ENCODE assay signal across 8 cellular contexts in genomic region chr6:80338201-80338836, GRCh38.
A peak's percentile ranks its signal among the peaks of the same experiment; 100 is the strongest.
DNase-seq lines count a peak whose midpoint lies in the region; ATAC-seq and TF ChIP-seq lines count a peak whose summit lies in the region.

No MANE protein-coding gene starts in this region.

- CTCF ChIA-PET in Calu3 (lab: Charles Lee) = interaction anchor here (0.7 kb wide), 1 partner anchor 119 kb away, joined by 3 read pairs; no protein-coding TSS in a partner anchor

- no peaks in the 10 kb centered on the region for H3K27me3 Mint-ChIP-seq in Calu3 (ENCODE audit: unreplicated experiment)

- DNase-seq in Calu3 (peak; percentile 80), HT-29 (ENCODE audit: low spot score) (peak; percentile 44), T-helper 2 cell (peak; percentile 16 to 60 (median 46)), ascending aorta (ENCODE audit: low spot score in 2 of 2) (peak in 1 of 2 donors; percentile 65), kidney epithelial cell (ENCODE audit: low read depth) (peak; percentile 7), COLO829 (ENCODE audit: low spot score) (no peak)
- peak; percentile 51 to 66 for DNase-seq in stimulated activated CD4-positive, alpha-beta T cell treated with anti-CD3 and anti-CD28 coated beads, Interleukin-4, amount 100 ng/mL, for 4 hours

- H3K27me3 ChIP-seq in ascending aorta (no peaks in the 10 kb centered on the region), kidney epithelial cell (ENCODE audit: control insufficient read depth, insufficient read depth, low read length) (no peaks in the 10 kb centered on the region)

- TF ChIP-seq CTCF in Calu3 (IDR thresholded peaks at IDR 0.05; ENCODE audit: unreplicated experiment) = peak; percentile 88
- TF ChIP-seq CTCF in ascending aorta (IDR thresholded peaks at IDR 0.05) = peak; percentile 25 to 57 (median 44)
- TF ChIP-seq CTCF in kidney epithelial cell (IDR thresholded peaks at IDR 0.05; ENCODE audit: insufficient read depth, low read length, poor library complexity, severe bottlenecking) = peak; percentile 93

- H3K4me3 Mint-ChIP-seq in Calu3 (ENCODE audit: low read depth, unreplicated experiment) = no peak overlapping the region

- no peaks in the 10 kb centered on the region for H3K4me1 ChIP-seq in ascending aorta

- no peak overlapping the region for H3K27ac ChIP-seq in ascending aorta

- BruUV-seq in Calu3 (replicated peaks; lab: Mats Ljungman, UMichigan) = no TSS peak

- H3K27ac Mint-ChIP-seq in Calu3 (ENCODE audit: unreplicated experiment) = no peak overlapping the region

- H3K4me3 ChIP-seq in ascending aorta (no peak overlapping the region), kidney epithelial cell (ENCODE audit: low read depth, low read length) (no peak overlapping the region)

- no peaks in the 10 kb centered on the region for H3K36me3 ChIP-seq in ascending aorta
- no peaks in the 10 kb centered on the region for H3K36me3 ChIP-seq in kidney epithelial cell (ENCODE audit: control insufficient read depth, insufficient read depth, low read length)

- H3K36me3 Mint-ChIP-seq in Calu3 (ENCODE audit: insufficient read depth, unreplicated experiment) = no peaks in the 10 kb centered on the region

- peak; percentile 97 for ATAC-seq in GM21367 (IDR thresholded peaks at IDR 0.05; ENCODE audit: unreplicated experiment)

- H3K9me3 ChIP-seq in ascending aorta = no peaks in the 10 kb centered on the region

- no peaks in the 10 kb centered on the region for H3K9me3 Mint-ChIP-seq in Calu3 (ENCODE audit: low read depth, unreplicated experiment)

- no peaks in the 10 kb centered on the region for H3K4me1 Mint-ChIP-seq in Calu3 (ENCODE audit: low read depth, unreplicated experiment)

- intact Hi-C loops in Calu3 (cut with micrococcal nuclease; ENCODE audit: unreplicated experiment) (loop anchor here (5.0 kb wide), 1 partner anchor 139 kb away; no protein-coding TSS in a partner anchor), ascending aorta (cut with DNase I) (no loop called here)
